1 cellular context compared by ENCODE assay signal in the genomic region with DNA sequence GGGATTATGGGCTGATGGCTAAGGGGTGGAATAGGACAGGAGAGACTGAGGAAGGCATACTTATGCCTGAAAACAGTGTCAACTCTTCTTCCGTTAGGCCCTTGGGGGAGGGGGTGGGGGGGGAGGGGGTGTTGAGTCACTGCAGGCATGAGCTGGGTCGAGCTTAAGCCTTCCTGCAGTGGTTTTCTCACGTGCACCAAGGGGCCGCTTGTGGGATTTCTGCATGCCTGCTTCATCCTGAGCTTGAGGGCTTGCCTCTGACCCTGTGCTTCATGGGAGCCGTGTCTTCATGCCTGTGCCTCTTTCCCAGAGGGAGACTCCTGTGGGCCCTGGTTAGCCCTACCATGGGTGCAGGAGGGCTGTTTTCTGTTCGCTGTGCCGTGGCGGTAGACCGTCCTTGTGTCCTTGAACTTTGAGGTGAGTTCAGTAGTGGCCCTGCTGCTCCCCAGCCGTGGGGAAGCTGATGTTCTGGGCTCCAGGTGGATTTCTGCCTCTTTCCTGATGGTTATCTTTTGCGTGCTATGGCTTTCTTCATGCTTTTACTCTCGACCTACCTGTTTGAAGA.
A peak's percentile ranks its signal among the peaks of the same experiment; 100 is the strongest.
TF ChIP-seq lines count a peak whose summit lies in the region.

No MANE protein-coding gene starts in this region.

TF ChIP-seq in HepG2, 621 proteins besides CTCF, POLR2A, EP300 and RAD21 (continued from another document):
- TF ChIP-seq, protein P1, sequence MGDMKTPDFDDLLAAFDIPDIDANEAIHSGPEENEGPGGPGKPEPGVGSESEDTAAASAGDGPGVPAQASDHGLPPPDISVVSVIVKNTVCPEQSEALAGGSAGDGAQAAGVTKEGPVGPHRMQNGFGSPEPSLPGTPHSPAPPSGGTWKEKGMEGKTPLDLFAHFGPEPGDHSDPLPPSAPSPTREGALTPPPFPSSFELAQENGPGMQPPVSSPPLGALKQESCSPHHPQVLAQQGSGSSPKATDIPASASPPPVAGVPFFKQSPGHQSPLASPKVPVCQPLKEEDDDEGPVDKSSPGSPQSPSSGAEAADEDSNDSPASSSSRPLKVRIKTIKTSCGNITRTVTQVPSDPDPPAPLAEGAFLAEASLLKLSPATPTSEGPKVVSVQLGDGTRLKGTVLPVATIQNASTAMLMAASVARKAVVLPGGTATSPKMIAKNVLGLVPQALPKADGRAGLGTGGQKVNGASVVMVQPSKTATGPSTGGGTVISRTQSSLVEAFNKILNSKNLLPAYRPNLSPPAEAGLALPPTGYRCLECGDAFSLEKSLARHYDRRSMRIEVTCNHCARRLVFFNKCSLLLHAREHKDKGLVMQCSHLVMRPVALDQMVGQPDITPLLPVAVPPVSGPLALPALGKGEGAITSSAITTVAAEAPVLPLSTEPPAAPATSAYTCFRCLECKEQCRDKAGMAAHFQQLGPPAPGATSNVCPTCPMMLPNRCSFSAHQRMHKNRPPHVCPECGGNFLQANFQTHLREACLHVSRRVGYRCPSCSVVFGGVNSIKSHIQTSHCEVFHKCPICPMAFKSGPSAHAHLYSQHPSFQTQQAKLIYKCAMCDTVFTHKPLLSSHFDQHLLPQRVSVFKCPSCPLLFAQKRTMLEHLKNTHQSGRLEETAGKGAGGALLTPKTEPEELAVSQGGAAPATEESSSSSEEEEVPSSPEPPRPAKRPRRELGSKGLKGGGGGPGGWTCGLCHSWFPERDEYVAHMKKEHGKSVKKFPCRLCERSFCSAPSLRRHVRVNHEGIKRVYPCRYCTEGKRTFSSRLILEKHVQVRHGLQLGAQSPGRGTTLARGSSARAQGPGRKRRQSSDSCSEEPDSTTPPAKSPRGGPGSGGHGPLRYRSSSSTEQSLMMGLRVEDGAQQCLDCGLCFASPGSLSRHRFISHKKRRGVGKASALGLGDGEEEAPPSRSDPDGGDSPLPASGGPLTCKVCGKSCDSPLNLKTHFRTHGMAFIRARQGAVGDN (CRISPR knock-in tag; IDR thresholded peaks at IDR 0.05) = peak; percentile 28
- TF ChIP-seq, protein P2, sequence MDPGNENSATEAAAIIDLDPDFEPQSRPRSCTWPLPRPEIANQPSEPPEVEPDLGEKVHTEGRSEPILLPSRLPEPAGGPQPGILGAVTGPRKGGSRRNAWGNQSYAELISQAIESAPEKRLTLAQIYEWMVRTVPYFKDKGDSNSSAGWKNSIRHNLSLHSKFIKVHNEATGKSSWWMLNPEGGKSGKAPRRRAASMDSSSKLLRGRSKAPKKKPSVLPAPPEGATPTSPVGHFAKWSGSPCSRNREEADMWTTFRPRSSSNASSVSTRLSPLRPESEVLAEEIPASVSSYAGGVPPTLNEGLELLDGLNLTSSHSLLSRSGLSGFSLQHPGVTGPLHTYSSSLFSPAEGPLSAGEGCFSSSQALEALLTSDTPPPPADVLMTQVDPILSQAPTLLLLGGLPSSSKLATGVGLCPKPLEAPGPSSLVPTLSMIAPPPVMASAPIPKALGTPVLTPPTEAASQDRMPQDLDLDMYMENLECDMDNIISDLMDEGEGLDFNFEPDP (CRISPR knock-in tag; conservative IDR thresholded peaks at IDR 0.05) = no peak
- TF ChIP-seq, protein P3, sequence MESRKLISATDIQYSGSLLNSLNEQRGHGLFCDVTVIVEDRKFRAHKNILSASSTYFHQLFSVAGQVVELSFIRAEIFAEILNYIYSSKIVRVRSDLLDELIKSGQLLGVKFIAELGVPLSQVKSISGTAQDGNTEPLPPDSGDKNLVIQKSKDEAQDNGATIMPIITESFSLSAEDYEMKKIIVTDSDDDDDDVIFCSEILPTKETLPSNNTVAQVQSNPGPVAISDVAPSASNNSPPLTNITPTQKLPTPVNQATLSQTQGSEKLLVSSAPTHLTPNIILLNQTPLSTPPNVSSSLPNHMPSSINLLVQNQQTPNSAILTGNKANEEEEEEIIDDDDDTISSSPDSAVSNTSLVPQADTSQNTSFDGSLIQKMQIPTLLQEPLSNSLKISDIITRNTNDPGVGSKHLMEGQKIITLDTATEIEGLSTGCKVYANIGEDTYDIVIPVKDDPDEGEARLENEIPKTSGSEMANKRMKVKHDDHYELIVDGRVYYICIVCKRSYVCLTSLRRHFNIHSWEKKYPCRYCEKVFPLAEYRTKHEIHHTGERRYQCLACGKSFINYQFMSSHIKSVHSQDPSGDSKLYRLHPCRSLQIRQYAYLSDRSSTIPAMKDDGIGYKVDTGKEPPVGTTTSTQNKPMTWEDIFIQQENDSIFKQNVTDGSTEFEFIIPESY (CRISPR knock-in tag; IDR thresholded peaks at IDR 0.05) = peak; percentile 89
- TF ChIP-seq, protein P4, sequence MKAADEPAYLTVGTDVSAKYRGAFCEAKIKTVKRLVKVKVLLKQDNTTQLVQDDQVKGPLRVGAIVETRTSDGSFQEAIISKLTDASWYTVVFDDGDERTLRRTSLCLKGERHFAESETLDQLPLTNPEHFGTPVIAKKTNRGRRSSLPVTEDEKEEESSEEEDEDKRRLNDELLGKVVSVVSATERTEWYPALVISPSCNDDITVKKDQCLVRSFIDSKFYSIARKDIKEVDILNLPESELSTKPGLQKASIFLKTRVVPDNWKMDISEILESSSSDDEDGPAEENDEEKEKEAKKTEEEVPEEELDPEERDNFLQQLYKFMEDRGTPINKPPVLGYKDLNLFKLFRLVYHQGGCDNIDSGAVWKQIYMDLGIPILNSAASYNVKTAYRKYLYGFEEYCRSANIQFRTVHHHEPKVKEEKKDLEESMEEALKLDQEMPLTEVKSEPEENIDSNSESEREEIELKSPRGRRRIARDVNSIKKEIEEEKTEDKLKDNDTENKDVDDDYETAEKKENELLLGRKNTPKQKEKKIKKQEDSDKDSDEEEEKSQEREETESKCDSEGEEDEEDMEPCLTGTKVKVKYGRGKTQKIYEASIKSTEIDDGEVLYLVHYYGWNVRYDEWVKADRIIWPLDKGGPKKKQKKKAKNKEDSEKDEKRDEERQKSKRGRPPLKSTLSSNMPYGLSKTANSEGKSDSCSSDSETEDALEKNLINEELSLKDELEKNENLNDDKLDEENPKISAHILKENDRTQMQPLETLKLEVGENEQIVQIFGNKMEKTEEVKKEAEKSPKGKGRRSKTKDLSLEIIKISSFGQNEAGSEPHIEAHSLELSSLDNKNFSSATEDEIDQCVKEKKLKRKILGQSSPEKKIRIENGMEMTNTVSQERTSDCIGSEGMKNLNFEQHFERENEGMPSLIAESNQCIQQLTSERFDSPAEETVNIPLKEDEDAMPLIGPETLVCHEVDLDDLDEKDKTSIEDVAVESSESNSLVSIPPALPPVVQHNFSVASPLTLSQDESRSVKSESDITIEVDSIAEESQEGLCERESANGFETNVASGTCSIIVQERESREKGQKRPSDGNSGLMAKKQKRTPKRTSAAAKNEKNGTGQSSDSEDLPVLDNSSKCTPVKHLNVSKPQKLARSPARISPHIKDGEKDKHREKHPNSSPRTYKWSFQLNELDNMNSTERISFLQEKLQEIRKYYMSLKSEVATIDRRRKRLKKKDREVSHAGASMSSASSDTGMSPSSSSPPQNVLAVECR (CRISPR knock-in tag; IDR thresholded peaks at IDR 0.05; ENCODE audit: borderline replicate concordance) = no peak
- no peak for TF ChIP-seq ZNF564 (CRISPR knock-in tag; IDR thresholded peaks at IDR 0.05)
- no peak for TF ChIP-seq ZNF44 (CRISPR knock-in tag; IDR thresholded peaks at IDR 0.05)
- no peak for TF ChIP-seq HOXA5 (CRISPR knock-in tag; IDR thresholded peaks at IDR 0.05)
